ENCODE assay signal across 8 cellular contexts in the genomic region with DNA sequence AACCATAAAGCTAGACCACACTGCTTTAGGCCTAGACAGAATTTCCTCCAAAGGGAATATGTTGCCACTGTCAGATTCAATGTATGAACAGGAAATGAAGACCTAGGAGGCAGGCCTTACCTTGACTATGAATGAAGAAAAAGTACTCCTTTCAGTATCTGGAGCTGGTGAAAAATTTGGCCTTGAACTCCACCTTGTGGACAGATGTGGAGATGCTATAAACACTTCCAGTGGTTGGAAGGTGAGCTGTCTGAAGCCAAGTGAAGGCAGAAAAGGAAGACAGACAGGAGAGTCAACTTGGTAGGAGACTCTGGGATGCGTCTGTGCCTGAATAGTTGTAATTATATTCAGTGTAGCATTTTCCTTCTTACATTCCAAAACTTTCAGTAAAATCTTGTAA. TPM values are rescaled to one million over a fixed set of nuclear protein-coding genes. Genes with fewer than 3 reads are reported as not detected.
A peak's percentile ranks its signal among the peaks of the same experiment; 100 is the strongest.
DNase-seq lines count a peak whose midpoint lies in the region; ATAC-seq and TF ChIP-seq lines count a peak whose summit lies in the region.

No MANE protein-coding gene starts in this region.

- DNase-seq in CD8-positive, alpha-beta T cell = peak in 6 of 7 experiments; percentile 5 to 62 (median 25)
- peak; percentile 7 for DNase-seq in NCI-H1694 (lab: John Stamatoyannopoulos, UW)
- no peak for DNase-seq in mesenteric fat pad (ENCODE audit: low spot score)

- POLR2A ChIA-PET in CD8-positive, alpha-beta T cell (lab: Charles Lee) = interaction anchor here (0.7 kb wide), 1 partner anchor 17 kb away, joined by 3 read pairs; a partner anchor contains a TSS

- H3K36me3 Mint-ChIP-seq in CD8-positive, alpha-beta T cell = peaks cover 14% of the 10 kb centered on the region
- H3K36me3 Mint-ChIP-seq in nephron (ENCODE audit: low read depth) = peaks cover 20% of the 10 kb centered on the region

- H3K4me1 Mint-ChIP-seq in CD8-positive, alpha-beta T cell (ENCODE audit: low read depth) = peaks cover 3% of the 10 kb centered on the region
- H3K4me1 Mint-ChIP-seq in nephron = peaks cover 4% of the 10 kb centered on the region

- H3K27ac Mint-ChIP-seq in CD8-positive, alpha-beta T cell = no peak overlapping the region
- no peak overlapping the region for H3K27ac Mint-ChIP-seq in nephron

- no peak overlapping the region for H3K27ac ChIP-seq in CD8-positive, alpha-beta T cell (ENCODE audit: low read depth, low read length)
- no peak overlapping the region for H3K27ac ChIP-seq in VCaP

- no peaks in the 10 kb centered on the region for H3K4me1 ChIP-seq in CD8-positive, alpha-beta T cell (ENCODE audit: insufficient read depth, low read length)

- no peak overlapping the region for H3K4me3 ChIP-seq in CD8-positive, alpha-beta T cell (ENCODE audit: low read depth, low read length)

- no peaks in the 10 kb centered on the region for H3K27me3 ChIP-seq in CD8-positive, alpha-beta T cell (ENCODE audit: insufficient read depth, low read length)

- no peaks in the 10 kb centered on the region for H3K27me3 Mint-ChIP-seq in CD8-positive, alpha-beta T cell (ENCODE audit: low read depth)
- no peaks in the 10 kb centered on the region for H3K27me3 Mint-ChIP-seq in nephron (ENCODE audit: low read depth)

- no peak overlapping the region for H3K4me3 Mint-ChIP-seq in CD8-positive, alpha-beta T cell
- no peak overlapping the region for H3K4me3 Mint-ChIP-seq in nephron

- intact Hi-C loops in CD8-positive, alpha-beta T cell (cut with DNase I, micrococcal nuclease) = loop anchor here (1.0 to 5.0 kb wide), 4 partner anchors 175 to 695 kb away; a partner anchor contains a TSS

- CTCF ChIA-PET in CD8-positive, alpha-beta T cell (lab: Charles Lee) = interaction anchor here (0.9 to 2.7 kb wide), 11 partner anchors 9 to 696 kb away, joined by 3 to 19 read pairs (median 6); no protein-coding TSS in a partner anchor

- TF ChIP-seq CTCF in CD8-positive, alpha-beta T cell (IDR thresholded peaks at IDR 0.05) = peak; percentile 66
- TF ChIP-seq CTCF in VCaP (conservative IDR thresholded peaks at IDR 0.05) (peak; percentile 72), nephron (IDR thresholded peaks at IDR 0.05; ENCODE audit: unreplicated experiment in 3 of 3) (peak; percentile 49 to 58 (median 57))

- no peaks in the 10 kb centered on the region for H3K36me3 ChIP-seq in CD8-positive, alpha-beta T cell (ENCODE audit: insufficient read depth, low read length)

- peak; percentile 88 for ATAC-seq in CD8-positive, alpha-beta T cell
- ATAC-seq in GM18519 (IDR thresholded peaks at IDR 0.05; ENCODE audit: low FRiP score, unreplicated experiment) (peak; percentile 99), HG02885 (IDR thresholded peaks at IDR 0.05; ENCODE audit: poor library complexity, unreplicated experiment) (peak; percentile 94), esophagus mucosa (peak; percentile 82)

- H3K9me3 Mint-ChIP-seq in CD8-positive, alpha-beta T cell = no peaks in the 10 kb centered on the region
- H3K9me3 Mint-ChIP-seq in nephron = no peaks in the 10 kb centered on the region

- no peaks in the 10 kb centered on the region for H3K9me3 ChIP-seq in CD8-positive, alpha-beta T cell (ENCODE audit: low read length)

RNA-seq across cellular contexts. Expression of a gene that starts 17.2 kb away (rescaled TPM):
- 1 to 10 TPM; 1.4 to 2.1 TPM for total RNA-seq in CD8-positive, alpha-beta T cell
- total RNA-seq in esophagus mucosa (6.3 TPM), mesenteric fat pad (7.7 TPM)
